ENCODE assay signal across 30 cellular contexts in genomic region chr6:53699462-53699861, GRCh38. TPM values are rescaled to one million over a fixed set of nuclear protein-coding genes. Genes with fewer than 3 reads are reported as not detected.
"Had no signal": no experiment of that assay in that cellular context is flagged by ENCODE, and none has a peak within 500 bp of the region (broad histone marks: within the 10 kb centered on the region; RNA-seq: fewer than 3 reads in every experiment).

No MANE protein-coding gene starts in this region.

- H3K27ac ChIP-seq: adrenal gland, ascending aorta, breast epithelium, cardiac muscle cell, colonic mucosa, epithelial cell of prostate, VCaP had no signal

- H3K9me3 ChIP-seq: adrenal gland, ascending aorta, breast epithelium, colonic mucosa had no signal

- H3K4me3 ChIP-seq: adrenal gland, ascending aorta, breast epithelium, cardiac muscle cell, colonic mucosa had no signal

- FAIRE-seq: endometrium, endothelial cell of umbilical vein, frontal cortex, TTC549 had no signal

- H3K36me3 ChIP-seq: adrenal gland, ascending aorta, breast epithelium, cardiac muscle cell, colonic mucosa had no signal

- H3K27me3 ChIP-seq: adrenal gland, ascending aorta, breast epithelium, cardiac muscle cell, colonic mucosa had no signal

- DNase-seq: activated CD4-positive, alpha-beta memory T cell treated with anti-CD3 and anti-CD28 coated beads, Interleukin-2, amount 10 ng/mL, durations not matched to agents 7 days and 5 days; activated CD4-positive, alpha-beta T cell treated with anti-CD3 and anti-CD28 coated beads for 1 hour; activated CD4-positive, alpha-beta T cell treated with anti-CD3 and anti-CD28 coated beads for 4 hours; activated CD4-positive, alpha-beta T cell treated with anti-CD3 and anti-CD28 coated beads, Interleukin-2, amount 10 ng/mL, durations not matched to agents 7 days and 5 days; activated CD4-positive, alpha-beta T cell treated with anti-CD3 and anti-CD28 coated beads, Interleukin-2, amount 50 U/mL, for 4 hours; activated CD8-positive, alpha-beta memory T cell treated with anti-CD3 and anti-CD28 coated beads for 24 hours; activated effector memory CD4-positive, alpha-beta T cell treated with anti-CD3 and anti-CD28 coated beads, Interleukin-2, amount 50 U/mL, for 16 hours; activated naive CD4-positive, alpha-beta T cell treated with anti-CD3 and anti-CD28 coated beads for 36 hours; activated naive CD8-positive, alpha-beta T cell treated with anti-CD3 and anti-CD28 coated beads for 36 hours; activated naive CD8-positive, alpha-beta T cell treated with anti-CD3 and anti-CD28 coated beads, Interleukin-2, amount 50 U/mL, for 24 hours; activated T-cell treated with anti-CD3 and anti-CD28 coated beads, Interleukin-2, amount 50 U/mL, for 1 hour; activated T-cell treated with anti-CD3 and anti-CD28 coated beads, Interleukin-2, amount 50 U/mL, for 48 hours; adrenal gland; central memory CD4-positive, alpha-beta T cell; cerebellar nuclear complex; colonic mucosa; effector CD8-positive, alpha-beta T cell; foreskin fibroblast; head of caudate nucleus; T-helper 2 cell had no signal

- H3K4me1 ChIP-seq: adrenal gland, ascending aorta, breast epithelium, colonic mucosa had no signal

- ATAC-seq: activated naive CD8-positive, alpha-beta T cell treated with anti-CD3 and anti-CD28 coated beads, Interleukin-2, amount 50 U/mL, for 24 hours; WTC11 had no signal

RNA-seq across cellular contexts. Expression of gene KLHL31, which starts 33.9 kb away (rescaled TPM):
- total RNA-seq: endothelial cell of umbilical vein had no signal
